Comparison of ENCODE assay signal across 15 cellular contexts in genomic region chr13:39530996-39531395, GRCh38.
DNase-seq lines count a peak whose midpoint lies in the region; ATAC-seq and TF ChIP-seq lines count a peak whose summit lies in the region.
"Had no signal": no experiment of that assay in that cellular context is flagged by ENCODE, and none has a peak within 500 bp of the region (broad histone marks: within the 10 kb centered on the region; RNA-seq: fewer than 3 reads in every experiment).

No MANE protein-coding gene starts in this region.

- H4K20me1 ChIP-seq in GM23338 (replicated peaks; ENCODE audit: insufficient read depth) = no peaks in the 10 kb centered on the region

- no peaks in the 10 kb centered on the region for H3K27me3 ChIP-seq in GM23338 (ENCODE audit: insufficient read depth)
- H3K27me3 ChIP-seq in adipocyte (replicated peaks; ENCODE audit: control insufficient read depth, insufficient read depth, low read length) = no peaks in the 10 kb centered on the region
- no peaks in the 10 kb centered on the region for H3K27me3 ChIP-seq in gastroesophageal sphincter
- H3K27me3 ChIP-seq: Peyer's patch had no signal

- H3K9ac ChIP-seq in adipocyte (ENCODE audit: low read length) = no peak overlapping the region
- H3K9ac ChIP-seq: KMS-11 had no signal

- no peaks in the 10 kb centered on the region for H3K36me3 Mint-ChIP-seq in GM23338 (ENCODE audit: low read depth)
- H3K36me3 Mint-ChIP-seq in activated T-helper 2 cell treated with anti-CD3 and anti-CD28 coated beads, Interferon-gamma antibody, Interleukin-2, Interleukin-4, amounts not matched to agents 10 μg/mL and 5 μg/mL and 100 μg/mL, durations not matched to agents 14 hours and 24 hours and 36 hours (ENCODE audit: low read depth) = no peaks in the 10 kb centered on the region
- H3K36me3 Mint-ChIP-seq: CD8-positive, alpha-beta T cell had no signal

- peaks cover 11% of the 10 kb centered on the region; the same call in 2 of the 3 replicates for H3K4me1 Mint-ChIP-seq in GM23338
- no peaks in the 10 kb centered on the region for H3K4me1 Mint-ChIP-seq in activated T-helper 2 cell treated with anti-CD3 and anti-CD28 coated beads, Interferon-gamma antibody, Interleukin-2, Interleukin-4, amounts not matched to agents 10 μg/mL and 5 μg/mL and 100 μg/mL, durations not matched to agents 14 hours and 24 hours and 36 hours (ENCODE audit: low read depth)

- no peaks in the 10 kb centered on the region; the same call in 1 of the 2 replicates for H3K4me1 ChIP-seq in GM23338 (ENCODE audit: insufficient read depth)
- H3K4me1 ChIP-seq in adipocyte (ENCODE audit: control insufficient read depth, insufficient read depth, low read length) = peaks cover 49% of the 10 kb centered on the region
- H3K4me1 ChIP-seq in gastroesophageal sphincter = peaks cover 3 to 36% (median 7%) of the 10 kb centered on the region in 3 donors

- peaks cover 9% of the 10 kb centered on the region for H3K9me2 ChIP-seq in GM23338 (ENCODE audit: insufficient read depth)

- no peak overlapping the region for H3K27ac ChIP-seq in GM23338 (ENCODE audit: low read depth)
- H3K27ac ChIP-seq in gastroesophageal sphincter = no peak overlapping the region
- H3K27ac ChIP-seq: KMS-11, Peyer's patch had no signal

- no peak overlapping the region for H2AFZ ChIP-seq in GM23338

- H3K27ac Mint-ChIP-seq in GM23338 = no peak overlapping the region
- no peak overlapping the region for H3K27ac Mint-ChIP-seq in activated T-helper 2 cell treated with anti-CD3 and anti-CD28 coated beads, Interferon-gamma antibody, Interleukin-2, Interleukin-4, amounts not matched to agents 10 μg/mL and 5 μg/mL and 100 μg/mL, durations not matched to agents 14 hours and 24 hours and 36 hours
- H3K27ac Mint-ChIP-seq: CD8-positive, alpha-beta T cell had no signal

- peak; percentile 31 for DNase-seq in AG08395 (ENCODE audit: low spot score)
- DNase-seq in GM23338 (ENCODE audit: low spot score) = no peak
- peak; percentile 32 for DNase-seq in adipocyte (ENCODE audit: low read depth)
- DNase-seq in DMS153 treated with DMSO at 0.1 percent for 48 hours (lab: John Stamatoyannopoulos, UW; ENCODE audit: unreplicated experiment) = no peak
- DNase-seq in activated T-helper 2 cell treated with anti-CD3 and anti-CD28 coated beads, Interferon-gamma antibody, Interleukin-2, Interleukin-4, amounts not matched to agents 10 μg/mL and 5 μg/mL and 100 μg/mL, durations not matched to agents 14 hours and 24 hours and 36 hours (ENCODE audit: low spot score) = no peak
- DNase-seq in RKO (ENCODE audit: low spot score) = no peak
- DNase-seq: CD8-positive, alpha-beta T cell; GOT3; MM.1S; NCI-H1105; NCI-H1694 treated with DMSO at 0.1 percent for 48 hours; Peyer's patch had no signal

- no peaks in the 10 kb centered on the region for H3K36me3 ChIP-seq in GM23338 (ENCODE audit: insufficient read depth)
- no peaks in the 10 kb centered on the region for H3K36me3 ChIP-seq in adipocyte (ENCODE audit: control insufficient read depth, insufficient read depth, low read length, severe bottlenecking)
- H3K36me3 ChIP-seq in gastroesophageal sphincter = no peaks in the 10 kb centered on the region
- H3K36me3 ChIP-seq: Peyer's patch had no signal

- H3K4me3 ChIP-seq in GM23338 = no peak overlapping the region
- peak overlapping the region; percentile 74 for H3K4me3 ChIP-seq in adipocyte (ENCODE audit: low read length)
- H3K4me3 ChIP-seq in gastroesophageal sphincter = no peak overlapping the region
- H3K4me3 ChIP-seq: Peyer's patch had no signal

- no peaks in the 10 kb centered on the region for H3K79me2 ChIP-seq in GM23338 (replicated peaks; ENCODE audit: insufficient read depth)

- intact Hi-C loops in activated T-helper 2 cell treated with anti-CD3 and anti-CD28 coated beads, Interferon-gamma antibody, Interleukin-2, Interleukin-4, amounts not matched to agents 10 μg/mL and 5 μg/mL and 100 μg/mL, durations not matched to agents 14 hours and 24 hours and 36 hours (cut with micrococcal nuclease) = no loop called here

- no peaks in the 10 kb centered on the region for H3K9me3 Mint-ChIP-seq in GM23338
- no peaks in the 10 kb centered on the region for H3K9me3 Mint-ChIP-seq in activated T-helper 2 cell treated with anti-CD3 and anti-CD28 coated beads, Interferon-gamma antibody, Interleukin-2, Interleukin-4, amounts not matched to agents 10 μg/mL and 5 μg/mL and 100 μg/mL, durations not matched to agents 14 hours and 24 hours and 36 hours
- H3K9me3 Mint-ChIP-seq: CD8-positive, alpha-beta T cell had no signal

- WGBS in gastroesophageal sphincter (ENCODE audit: low coverage in 1 of 2), 2 donors = 5 to 7% methylated on average over 2 of the region's 2 CpGs

- H3K4me3 Mint-ChIP-seq in GM23338 = no peak overlapping the region
- no peak overlapping the region for H3K4me3 Mint-ChIP-seq in activated T-helper 2 cell treated with anti-CD3 and anti-CD28 coated beads, Interferon-gamma antibody, Interleukin-2, Interleukin-4, amounts not matched to agents 10 μg/mL and 5 μg/mL and 100 μg/mL, durations not matched to agents 14 hours and 24 hours and 36 hours (ENCODE audit: low read depth)
- H3K4me3 Mint-ChIP-seq: CD8-positive, alpha-beta T cell had no signal

- TF ChIP-seq EP300 in gastroesophageal sphincter (IDR thresholded peaks at IDR 0.05) = no peak

- H3F3A ChIP-seq in GM23338 (replicated peaks; ENCODE audit: low read depth) = no peaks in the 10 kb centered on the region

- ATAC-seq in GM23338 = no peak
- peak; percentile 46 for ATAC-seq in gastroesophageal sphincter
- ATAC-seq in GM19324 (IDR thresholded peaks at IDR 0.05; ENCODE audit: low FRiP score, unreplicated experiment) = no peak
- ATAC-seq: CD8-positive, alpha-beta T cell had no signal

- H3K4me2 ChIP-seq in GM23338 = 0 out of 2 replicates have a peak overlapping the region, but pooled peaks have one; percentile 34
- H3K4me2 ChIP-seq: KMS-11 had no signal

- TF ChIP-seq CTCF in GM23338 (conservative IDR thresholded peaks at IDR 0.05; ENCODE audit: low read depth in 2 of 2) (no peak), gastroesophageal sphincter (IDR thresholded peaks at IDR 0.05) (no peak)

- H3K9me3 ChIP-seq in adipocyte (ENCODE audit: control insufficient read depth, low read length) (no peaks in the 10 kb centered on the region), gastroesophageal sphincter (no peaks in the 10 kb centered on the region)
- H3K9me3 ChIP-seq: Peyer's patch had no signal

- peaks cover 2% of the 10 kb centered on the region for H3K27me3 Mint-ChIP-seq in GM23338 (ENCODE audit: insufficient read depth, low read depth, poor library complexity)
- peaks cover 5% of the 10 kb centered on the region for H3K27me3 Mint-ChIP-seq in activated T-helper 2 cell treated with anti-CD3 and anti-CD28 coated beads, Interferon-gamma antibody, Interleukin-2, Interleukin-4, amounts not matched to agents 10 μg/mL and 5 μg/mL and 100 μg/mL, durations not matched to agents 14 hours and 24 hours and 36 hours (ENCODE audit: low read depth)

- no peak for TF ChIP-seq POLR2A in gastroesophageal sphincter (IDR thresholded peaks at IDR 0.05)

TF ChIP-seq in GM23338, 12 proteins besides CTCF, POLR2A, EP300 and RAD21:
- no peak for TF ChIP-seq POLR2AphosphoS5 (IDR thresholded peaks at IDR 0.05; ENCODE audit: low read depth)
- no peak for TF ChIP-seq REST (IDR thresholded peaks at IDR 0.05; ENCODE audit: unreplicated experiment)
- TF ChIP-seq EZH2 (IDR thresholded peaks at IDR 0.05; ENCODE audit: low read depth, unreplicated experiment) = no peak
- no peak for TF ChIP-seq ZNF331 (CRISPR knock-in tag; IDR thresholded peaks at IDR 0.05; ENCODE audit: low read depth)
- TF ChIP-seq JUNB (IDR thresholded peaks at IDR 0.05; ENCODE audit: unreplicated experiment) = no peak

Comparison
In these comparisons a context has a peak if more than half of its experiments do, and no peak if none do; other contexts are left out.
1. DNase-seq: peak in AG08395 (single experiment) and adipocyte (single experiment); none in GM23338 (single experiment), DMS153 treated with DMSO at 0.1 percent for 48 hours (single experiment), activated T-helper 2 cell treated with anti-CD3 and anti-CD28 coated beads, Interferon-gamma antibody, Interleukin-2, Interleukin-4, amounts not matched to agents 10 μg/mL and 5 μg/mL and 100 μg/mL, durations not matched to agents 14 hours and 24 hours and 36 hours (single experiment) and RKO (single experiment).